In genomic region chr1:109864063-109864822, GRCh38 we compare ENCODE assay signal across 13 cellular contexts. TPM values are rescaled to one million over a fixed set of nuclear protein-coding genes. Genes with fewer than 3 reads are reported as not detected.
A peak's percentile ranks its signal among the peaks of the same experiment; 100 is the strongest.
DNase-seq lines count a peak whose midpoint lies in the region; ATAC-seq, FAIRE-seq and TF ChIP-seq lines count a peak whose summit lies in the region.
"Had no signal": no experiment of that assay in that cellular context is flagged by ENCODE, and none has a peak within 500 bp of the region (broad histone marks: within the 10 kb centered on the region; RNA-seq: fewer than 3 reads in every experiment).

No MANE protein-coding gene starts in this region.

- intact Hi-C loops in activated CD4-positive, alpha-beta T cell treated with anti-CD3 and anti-CD28 coated beads, Interleukin-2, amount 10 ng/mL, durations not matched to agents 24 days and 14 days (cut with micrococcal nuclease) = no loop called here
- intact Hi-C loops in activated CD4-positive, alpha-beta T cell treated with anti-CD3 and anti-CD28 coated beads for 36 hours (cut with DNase I, micrococcal nuclease) = no loop called here
- intact Hi-C loops in HepG2 (cut with micrococcal nuclease; ENCODE audit: unreplicated experiment) = no loop called here

- H3K27ac Mint-ChIP-seq in activated CD4-positive, alpha-beta T cell treated with anti-CD3 and anti-CD28 coated beads, Interleukin-2, amount 10 ng/mL, durations not matched to agents 24 days and 14 days = no peak overlapping the region
- no peak overlapping the region for H3K27ac Mint-ChIP-seq in activated CD4-positive, alpha-beta T cell treated with anti-CD3 and anti-CD28 coated beads for 36 hours
- no peak overlapping the region for H3K27ac Mint-ChIP-seq in activated naive CD8-positive, alpha-beta T cell treated with anti-CD3 and anti-CD28 coated beads, Interleukin-2, amount 50 U/mL, for 24 hours
- H3K27ac Mint-ChIP-seq in memory B cell = no peak overlapping the region
- H3K27ac Mint-ChIP-seq: activated B cell treated with CpG ODN at 0.5 μM for 24 hours, nephron progenitor cell had no signal

- in situ Hi-C loops in HepG2 (cut with HindIII; ENCODE audit: extremely low pct_ligation_motif_present, low pct_unique_long_range_greater_than_20kb) = no loop called here

- H2AFZ ChIP-seq in HepG2 (ENCODE audit: low read length) = no peak overlapping the region

- H3K4me1 ChIP-seq in suprapubic skin (peaks cover 9% of the 10 kb centered on the region), HepG2 (ENCODE audit: insufficient read depth, low read length) (no peaks in the 10 kb centered on the region)

- H3K4me1 Mint-ChIP-seq in activated CD4-positive, alpha-beta T cell treated with anti-CD3 and anti-CD28 coated beads, Interleukin-2, amount 10 ng/mL, durations not matched to agents 24 days and 14 days = peaks cover 8% of the 10 kb centered on the region
- peaks cover 8% of the 10 kb centered on the region for H3K4me1 Mint-ChIP-seq in activated CD4-positive, alpha-beta T cell treated with anti-CD3 and anti-CD28 coated beads for 36 hours
- H3K4me1 Mint-ChIP-seq in activated naive CD8-positive, alpha-beta T cell treated with anti-CD3 and anti-CD28 coated beads, Interleukin-2, amount 50 U/mL, for 24 hours = peaks cover 4% of the 10 kb centered on the region
- H3K4me1 Mint-ChIP-seq in memory B cell = peaks cover 6% of the 10 kb centered on the region

- no peak overlapping the region for H3K4me3 ChIP-seq in suprapubic skin
- no peak overlapping the region for H3K4me3 ChIP-seq in HepG2 (replicated peaks in 1 of 3; ENCODE audit: insufficient read depth in 1 of 3, low read depth in 2 of 3, low read length in 3 of 3)

- H3K27me3 ChIP-seq in suprapubic skin (no peaks in the 10 kb centered on the region), HepG2 (ENCODE audit: control insufficient read depth in 1 of 2, insufficient read depth in 2 of 2, low read length in 2 of 2) (0 out of 5 replicates have a peak, but pooled peaks cover 0 to 4% of the 10 kb centered on the region in 2 experiments)

- H3K36me3 Mint-ChIP-seq in activated CD4-positive, alpha-beta T cell treated with anti-CD3 and anti-CD28 coated beads, Interleukin-2, amount 10 ng/mL, durations not matched to agents 24 days and 14 days (ENCODE audit: low read depth) = peaks cover 2% of the 10 kb centered on the region
- H3K36me3 Mint-ChIP-seq in activated CD4-positive, alpha-beta T cell treated with anti-CD3 and anti-CD28 coated beads for 36 hours (ENCODE audit: low read depth) = no peaks in the 10 kb centered on the region
- no peaks in the 10 kb centered on the region for H3K36me3 Mint-ChIP-seq in activated naive CD8-positive, alpha-beta T cell treated with anti-CD3 and anti-CD28 coated beads, Interleukin-2, amount 50 U/mL, for 24 hours (ENCODE audit: low read depth)
- peaks cover 2% of the 10 kb centered on the region for H3K36me3 Mint-ChIP-seq in memory B cell

- H3K36me3 ChIP-seq in suprapubic skin (no peaks in the 10 kb centered on the region), HepG2 (replicated peaks in 1 of 2; ENCODE audit: control insufficient read depth in 1 of 2, insufficient read depth in 2 of 2, low read length in 2 of 2) (no peaks in the 10 kb centered on the region)

- no peak for TF ChIP-seq CTCF in suprapubic skin (IDR thresholded peaks at IDR 0.05)
- TF ChIP-seq CTCF in HepG2 (CRISPR knock-in tag; IDR thresholded peaks at IDR 0.05) = no peak

- CTCF ChIA-PET in activated CD4-positive, alpha-beta T cell treated with anti-CD3 and anti-CD28 coated beads for 36 hours (lab: Charles Lee) = no interaction called here
- CTCF ChIA-PET in HepG2 (lab: Yijun Ruan, JAX; ENCODE audit: low intra/inter-chr PET ratio, low total read pairs) = no interaction called here

- no TSS peak for BruUV-seq in HepG2 (replicated peaks; lab: Mats Ljungman, UMichigan)

- no peaks in the 10 kb centered on the region for H3K79me2 ChIP-seq in HepG2 (ENCODE audit: insufficient read depth, low read length)

- no peak overlapping the region; the same call in 1 of the 2 replicates for H3K4me2 ChIP-seq in HepG2 (ENCODE audit: low read depth, low read length)

- H3K4me3 Mint-ChIP-seq in activated CD4-positive, alpha-beta T cell treated with anti-CD3 and anti-CD28 coated beads, Interleukin-2, amount 10 ng/mL, durations not matched to agents 24 days and 14 days = no peak overlapping the region
- H3K4me3 Mint-ChIP-seq in activated CD4-positive, alpha-beta T cell treated with anti-CD3 and anti-CD28 coated beads for 36 hours = no peak overlapping the region
- no peak overlapping the region for H3K4me3 Mint-ChIP-seq in activated naive CD8-positive, alpha-beta T cell treated with anti-CD3 and anti-CD28 coated beads, Interleukin-2, amount 50 U/mL, for 24 hours
- H3K4me3 Mint-ChIP-seq in memory B cell = no peak overlapping the region
- H3K4me3 Mint-ChIP-seq: activated B cell treated with CpG ODN at 0.5 μM for 24 hours, nephron progenitor cell had no signal

- TF ChIP-seq EP300 in suprapubic skin (IDR thresholded peaks at IDR 0.05) (no peak), HepG2 (IDR thresholded peaks at IDR 0.05; ENCODE audit: low read depth in 2 of 2, low read length in 2 of 2) (no peak), HepG2 (CRISPR knock-in tag; IDR thresholded peaks at IDR 0.05; ENCODE audit: borderline replicate concordance) (no peak)

- peaks cover 12% of the 10 kb centered on the region for H3K27me3 Mint-ChIP-seq in activated CD4-positive, alpha-beta T cell treated with anti-CD3 and anti-CD28 coated beads, Interleukin-2, amount 10 ng/mL, durations not matched to agents 24 days and 14 days
- H3K27me3 Mint-ChIP-seq in activated CD4-positive, alpha-beta T cell treated with anti-CD3 and anti-CD28 coated beads for 36 hours = peaks cover 2% of the 10 kb centered on the region
- H3K27me3 Mint-ChIP-seq in activated naive CD8-positive, alpha-beta T cell treated with anti-CD3 and anti-CD28 coated beads, Interleukin-2, amount 50 U/mL, for 24 hours = no peaks in the 10 kb centered on the region
- peaks cover 2% of the 10 kb centered on the region for H3K27me3 Mint-ChIP-seq in memory B cell

- POLR2A ChIA-PET in activated CD4-positive, alpha-beta T cell treated with anti-CD3 and anti-CD28 coated beads for 36 hours (lab: Charles Lee) = interaction anchor here (0.6 kb wide), 1 partner anchor 119 kb away, joined by 3 read pairs; no protein-coding TSS in a partner anchor
- POLR2A ChIA-PET in HepG2 (lab: Yijun Ruan, JAX) = no interaction called here

- no peak for FAIRE-seq in HepG2 (lab: Jason Lieb, UNC)
- FAIRE-seq: G401.6 had no signal

- 44% methylated on average over 4 of the region's 5 CpGs for WGBS in suprapubic skin
- 61% methylated on average over 4 of the region's 5 CpGs for WGBS in HepG2 (ENCODE audit: low lambda C conversion rate)

- H3K9ac ChIP-seq in HepG2 (ENCODE audit: insufficient read depth, low read depth, low read length) = no peak overlapping the region

- no peak for TF ChIP-seq RAD21 in HepG2 (CRISPR knock-in tag; IDR thresholded peaks at IDR 0.05)

- ATAC-seq in activated CD4-positive, alpha-beta T cell treated with anti-CD3 and anti-CD28 coated beads for 36 hours = no peak
- peak; percentile 24 for ATAC-seq in activated naive CD8-positive, alpha-beta T cell treated with anti-CD3 and anti-CD28 coated beads, Interleukin-2, amount 50 U/mL, for 24 hours
- ATAC-seq in memory B cell (ENCODE audit: low read depth) (peak; percentile 51), HepG2 (no peak)

- H3K9me3 Mint-ChIP-seq in activated CD4-positive, alpha-beta T cell treated with anti-CD3 and anti-CD28 coated beads, Interleukin-2, amount 10 ng/mL, durations not matched to agents 24 days and 14 days = peaks cover 50% of the 10 kb centered on the region
- H3K9me3 Mint-ChIP-seq in activated CD4-positive, alpha-beta T cell treated with anti-CD3 and anti-CD28 coated beads for 36 hours (ENCODE audit: low read depth) = peaks cover 4% of the 10 kb centered on the region
- H3K9me3 Mint-ChIP-seq in activated naive CD8-positive, alpha-beta T cell treated with anti-CD3 and anti-CD28 coated beads, Interleukin-2, amount 50 U/mL, for 24 hours = peaks cover 13% of the 10 kb centered on the region
- H3K9me3 Mint-ChIP-seq in memory B cell = peaks cover 8% of the 10 kb centered on the region

- H3K27ac ChIP-seq in suprapubic skin = peak overlapping the region; percentile 36
- no peak overlapping the region for H3K27ac ChIP-seq in HepG2 (ENCODE audit: extremely low read length, insufficient read depth, low read length)
- H3K27ac ChIP-seq: 22Rv1 had no signal

- no peak for TF ChIP-seq POLR2A in suprapubic skin (IDR thresholded peaks at IDR 0.05)
- TF ChIP-seq POLR2A in HepG2 (IDR thresholded peaks at IDR 0.05; ENCODE audit: insufficient read depth in 1 of 2, low read depth in 2 of 2, low read length in 2 of 2) = no peak

- DNase-seq in activated CD4-positive, alpha-beta T cell treated with anti-CD3 and anti-CD28 coated beads, Interleukin-2, amount 10 ng/mL, durations not matched to agents 24 days and 14 days = peak; percentile 70
- DNase-seq in activated CD4-positive, alpha-beta T cell treated with anti-CD3 and anti-CD28 coated beads for 36 hours = no peak
- DNase-seq in activated naive CD8-positive, alpha-beta T cell treated with anti-CD3 and anti-CD28 coated beads, Interleukin-2, amount 50 U/mL, for 24 hours = no peak
- DNase-seq in memory B cell (ENCODE audit: low spot score in 2 of 2) (no peak), suprapubic skin (ENCODE audit: low spot score in 2 of 2) (no peak), NCI-H1694 treated with DMSO at 0.1 percent for 48 hours (lab: John Stamatoyannopoulos, UW) (no peak), GM03348 (ENCODE audit: low spot score) (no peak), HepG2 (ENCODE audit: low spot score) (no peak)
- DNase-seq: activated B cell treated with CpG ODN at 0.5 μM for 24 hours, glutamatergic neuron, nephron progenitor cell had no signal

- H3K9me3 ChIP-seq in suprapubic skin (no peaks in the 10 kb centered on the region), HepG2 (ENCODE audit: low read length) (no peaks in the 10 kb centered on the region)

- H4K20me1 ChIP-seq in HepG2 (ENCODE audit: insufficient read depth, low read length) = no peaks in the 10 kb centered on the region

RNA-seq across cellular contexts. Expression of gene CSF1, which starts 46.4 kb away (rescaled TPM):
- total RNA-seq in activated CD4-positive, alpha-beta T cell treated with anti-CD3 and anti-CD28 coated beads, Interleukin-2, amount 10 ng/mL, durations not matched to agents 24 days and 14 days = 190 and 193 TPM in 2 replicates
- total RNA-seq in activated CD4-positive, alpha-beta T cell treated with anti-CD3 and anti-CD28 coated beads for 36 hours = 10 to 100 TPM; 37.7 to 44.8 TPM
- total RNA-seq in suprapubic skin (10 to 100 TPM; 12.6 to 39.1 (median 17.5) TPM), HepG2 (2016; rRNA removed; fragmentation: Illumina TruSeq; extraction: Trizol) (1.9 and 4.6 TPM in 2 replicates)
- 0.71 and 1.2 TPM in 2 replicates for total RNA-seq in HepG2 (2016; cell fraction: cytosol; rRNA removed; fragmentation: Illumina TruSeq; extraction: Trizol; ENCODE audit: low read depth)
- 1.8 and 4.9 TPM in 2 replicates for total RNA-seq in HepG2 (2016; cell fraction: insoluble cytoplasmic fraction; rRNA removed; fragmentation: Illumina TruSeq; extraction: Trizol)
- 1.3 and 2.0 TPM in 2 replicates for total RNA-seq in HepG2 (2016; cell fraction: membrane; rRNA removed; fragmentation: Illumina TruSeq; extraction: Trizol)
- 7.8 and 7.9 TPM in 2 replicates for total RNA-seq in HepG2 (2016; cell fraction: nucleus; rRNA removed; fragmentation: Illumina TruSeq; extraction: Trizol)
- polyA plus RNA-seq in HepG2 (2011; rRNA removed) = 13.3 and 21.0 TPM in 2 replicates
- polyA plus RNA-seq in HepG2 (2011; cell fraction: cytosol; rRNA removed) = 10.4 and 15.2 TPM in 2 replicates
- 23.0 and 27.9 TPM in 2 replicates for polyA plus RNA-seq in HepG2 (2011; cell fraction: nucleus; rRNA removed)
- 5.3 and 17.7 TPM in 2 replicates for polyA plus RNA-seq in HepG2 (2012)
- polyA plus RNA-seq in HepG2 (2016; cell fraction: cytosol; fragmentation: Illumina TruSeq; extraction: Trizol; ENCODE audit: low read depth) = 0.42 and 0.62 TPM in 2 replicates
- polyA plus RNA-seq in HepG2 (2016; cell fraction: insoluble cytoplasmic fraction; fragmentation: Illumina TruSeq; extraction: Trizol; ENCODE audit: low read depth) = 1.8 and 2.7 TPM in 2 replicates
- polyA plus RNA-seq in HepG2 (2016; cell fraction: membrane; fragmentation: Illumina TruSeq; extraction: Trizol; ENCODE audit: low read depth) = 0.71 and 1.0 TPM in 2 replicates
- polyA plus RNA-seq in HepG2 (2016; cell fraction: nucleus; fragmentation: Illumina TruSeq; extraction: Trizol; ENCODE audit: insufficient read depth, low read depth) = 14.8 and 15.3 TPM in 2 replicates
- polyA minus RNA-seq in HepG2 (2011; rRNA and poly(A)+ RNA removed; ENCODE audit: low replicate concordance) = 1.1 and 12.0 TPM in 2 replicates
- polyA minus RNA-seq in HepG2 (2011; cell fraction: cytosol; rRNA and poly(A)+ RNA removed) = 11.0 and 19.9 TPM in 2 replicates
- polyA minus RNA-seq in HepG2 (2011; cell fraction: nucleus; rRNA and poly(A)+ RNA removed) = 7.9 and 15.2 TPM in 2 replicates

Comparison
In these comparisons a context has a peak if more than half of its experiments do, and no peak if none do; other contexts are left out.
1. ATAC-seq: peak in activated naive CD8-positive, alpha-beta T cell treated with anti-CD3 and anti-CD28 coated beads, Interleukin-2, amount 50 U/mL, for 24 hours (single experiment) and memory B cell (single experiment); none in activated CD4-positive, alpha-beta T cell treated with anti-CD3 and anti-CD28 coated beads for 36 hours (single experiment) and HepG2 (single experiment).